ENCODE assay signal across 9 cellular contexts in genomic region chr14:20799955-20800544, GRCh38. TPM values are rescaled to one million over a fixed set of nuclear protein-coding genes. Genes with fewer than 3 reads are reported as not detected.
DNase-seq lines count a peak whose midpoint lies in the region; ATAC-seq and TF ChIP-seq lines count a peak whose summit lies in the region.
"Had no signal": no experiment of that assay in that cellular context is flagged by ENCODE, and none has a peak within 500 bp of the region (broad histone marks: within the 10 kb centered on the region; RNA-seq: fewer than 3 reads in every experiment).

No MANE protein-coding gene starts in this region.

- no peaks in the 10 kb centered on the region for H4K20me1 ChIP-seq in OCI-LY3 (ENCODE audit: insufficient read depth, low read length)

- no peaks in the 10 kb centered on the region for H3K79me2 ChIP-seq in OCI-LY3 (ENCODE audit: low read length)

- DNase-seq in AML-193 (lab: John Stamatoyannopoulos, UW) = peak; percentile 83 to 89
- peak; percentile 66 for DNase-seq in left cardiac atrium
- DNase-seq in activated naive CD8-positive, alpha-beta T cell treated with anti-CD3 and anti-CD28 coated beads for 36 hours = no peak
- DNase-seq in CD8-positive, alpha-beta T cell = no peak
- DNase-seq in stimulated activated CD4-positive, alpha-beta T cell treated with anti-CD3 and anti-CD28 coated beads, Interleukin-4, amount 100 ng/mL, for 4 hours = no peak
- DNase-seq: NCI-H187 treated with DMSO at 0.1 percent for 48 hours had no signal

- ATAC-seq in left cardiac atrium = peak; percentile 58 to 64
- ATAC-seq in GM21360 (IDR thresholded peaks at IDR 0.05; ENCODE audit: unreplicated experiment) = no peak
- no peak for ATAC-seq in CD8-positive, alpha-beta T cell

- no peak overlapping the region for H3K4me3 Mint-ChIP-seq in activated naive CD8-positive, alpha-beta T cell treated with anti-CD3 and anti-CD28 coated beads for 36 hours
- H3K4me3 Mint-ChIP-seq in CD8-positive, alpha-beta T cell = no peak overlapping the region

- intact Hi-C loops in left cardiac atrium (cut with DNase I) = loop anchor here in 1 of 2 donors (10.0 kb wide), 1 partner anchor 55 kb away; no protein-coding TSS in a partner anchor
- intact Hi-C loops in CD8-positive, alpha-beta T cell (cut with DNase I, micrococcal nuclease) = no loop called here

- CTCF ChIA-PET in CD8-positive, alpha-beta T cell (lab: Charles Lee) = no interaction called here

- H3K9me3 ChIP-seq in OCI-LY3 (ENCODE audit: insufficient read depth, low read length) (no peaks in the 10 kb centered on the region), neuron (ENCODE audit: low read length) (no peaks in the 10 kb centered on the region)
- no peaks in the 10 kb centered on the region for H3K9me3 ChIP-seq in CD8-positive, alpha-beta T cell (ENCODE audit: low read length)

- POLR2A ChIA-PET in CD8-positive, alpha-beta T cell (lab: Charles Lee) = no interaction called here

- peak overlapping the region; percentile 29; the same call in 1 of the 2 replicates for H3K4me3 ChIP-seq in OCI-LY3 (ENCODE audit: low read length)
- peak overlapping the region; percentile 47 for H3K4me3 ChIP-seq in neuron (ENCODE audit: low read length)
- H3K4me3 ChIP-seq in CD8-positive, alpha-beta T cell (ENCODE audit: low read depth, low read length) = no peak overlapping the region

- no peak overlapping the region for H3K27ac Mint-ChIP-seq in activated naive CD8-positive, alpha-beta T cell treated with anti-CD3 and anti-CD28 coated beads for 36 hours
- H3K27ac Mint-ChIP-seq in CD8-positive, alpha-beta T cell = no peak overlapping the region

- H3K4me2 ChIP-seq in OCI-LY3 (ENCODE audit: low read length) = peak overlapping the region; percentile 59

- no peaks in the 10 kb centered on the region for H3K4me1 Mint-ChIP-seq in activated naive CD8-positive, alpha-beta T cell treated with anti-CD3 and anti-CD28 coated beads for 36 hours
- no peaks in the 10 kb centered on the region for H3K4me1 Mint-ChIP-seq in CD8-positive, alpha-beta T cell (ENCODE audit: low read depth)

- no peak for TF ChIP-seq CTCF in OCI-LY3 (IDR thresholded peaks at IDR 0.05; ENCODE audit: low read depth, low read length)
- no peak for TF ChIP-seq CTCF in CD8-positive, alpha-beta T cell (IDR thresholded peaks at IDR 0.05)

- peak overlapping the region; percentile 28; the same call in 1 of the 2 replicates for H3K9ac ChIP-seq in OCI-LY3 (ENCODE audit: low read length)

- peaks cover 6% of the 10 kb centered on the region for H3K27me3 Mint-ChIP-seq in activated naive CD8-positive, alpha-beta T cell treated with anti-CD3 and anti-CD28 coated beads for 36 hours
- H3K27me3 Mint-ChIP-seq in CD8-positive, alpha-beta T cell (ENCODE audit: low read depth) = peaks cover 12% of the 10 kb centered on the region

- no peaks in the 10 kb centered on the region for H3K36me3 ChIP-seq in OCI-LY3 (replicated peaks; ENCODE audit: low read depth, low read length)
- no peaks in the 10 kb centered on the region for H3K36me3 ChIP-seq in neuron (ENCODE audit: insufficient read depth, low read length)
- H3K36me3 ChIP-seq in CD8-positive, alpha-beta T cell (ENCODE audit: insufficient read depth, low read length) = no peaks in the 10 kb centered on the region

- H3K36me3 Mint-ChIP-seq in activated naive CD8-positive, alpha-beta T cell treated with anti-CD3 and anti-CD28 coated beads for 36 hours = no peaks in the 10 kb centered on the region
- no peaks in the 10 kb centered on the region for H3K36me3 Mint-ChIP-seq in CD8-positive, alpha-beta T cell

- H3K4me1 ChIP-seq in OCI-LY3 (ENCODE audit: low read length) = peaks cover 35% of the 10 kb centered on the region
- peaks cover 12% of the 10 kb centered on the region for H3K4me1 ChIP-seq in neuron (ENCODE audit: insufficient read depth, low read length)
- H3K4me1 ChIP-seq in CD8-positive, alpha-beta T cell (ENCODE audit: insufficient read depth, low read length) = no peaks in the 10 kb centered on the region

- H3K27me3 ChIP-seq in OCI-LY3 (ENCODE audit: low read depth, low read length) = 0 out of 2 replicates have a peak, but pooled peaks cover 4% of the 10 kb centered on the region
- H3K27me3 ChIP-seq in neuron (ENCODE audit: insufficient read depth, low read length) = no peaks in the 10 kb centered on the region
- H3K27me3 ChIP-seq in CD8-positive, alpha-beta T cell (ENCODE audit: insufficient read depth, low read length) = no peaks in the 10 kb centered on the region

- H2AFZ ChIP-seq in OCI-LY3 (ENCODE audit: low read depth, low read length) = peak overlapping the region; percentile 77; the same call in 1 of the 2 replicates
- H2AFZ ChIP-seq in neuron (ENCODE audit: low read depth, low read length) = peak overlapping the region; percentile 89

- H3K27ac ChIP-seq in OCI-LY3 (ENCODE audit: low read length) = 0 out of 2 replicates have a peak overlapping the region, but pooled peaks have one; percentile 1
- no peak overlapping the region for H3K27ac ChIP-seq in CD8-positive, alpha-beta T cell (ENCODE audit: low read depth, low read length)

- H3K9me3 Mint-ChIP-seq in activated naive CD8-positive, alpha-beta T cell treated with anti-CD3 and anti-CD28 coated beads for 36 hours = no peaks in the 10 kb centered on the region
- H3K9me3 Mint-ChIP-seq in CD8-positive, alpha-beta T cell = no peaks in the 10 kb centered on the region

RNA-seq across cellular contexts. Expression of gene RNASE1, which starts 2.6 kb away (rescaled TPM):
- total RNA-seq in left cardiac atrium = 100 to 1,000 TPM; 295 to 632 TPM
- total RNA-seq in activated naive CD8-positive, alpha-beta T cell treated with anti-CD3 and anti-CD28 coated beads for 36 hours = not detected
- not detected for total RNA-seq in CD8-positive, alpha-beta T cell

RNA-seq across cellular contexts. Expression of gene RNASE6, which starts 19.0 kb away (rescaled TPM):
- 10 to 100 TPM in 1 of 2 donors, 1 to 10 TPM in 1; 6.9 to 16.1 TPM for total RNA-seq in left cardiac atrium
- total RNA-seq in activated naive CD8-positive, alpha-beta T cell treated with anti-CD3 and anti-CD28 coated beads for 36 hours = under 1 TPM; 0.35 to 0.40 TPM
- total RNA-seq in CD8-positive, alpha-beta T cell = under 1 TPM in 1 of 2 experiments, not detected in 1; 0.33 TPM

RNA-seq across cellular contexts. Expression of gene EDDM3B, which starts 31.8 kb away (rescaled TPM):
- total RNA-seq in left cardiac atrium = not detected
- not detected for total RNA-seq in activated naive CD8-positive, alpha-beta T cell treated with anti-CD3 and anti-CD28 coated beads for 36 hours
- not detected for total RNA-seq in CD8-positive, alpha-beta T cell

RNA-seq across cellular contexts. Expression of gene EDDM3A, which starts 54.4 kb away (rescaled TPM):
- not detected for total RNA-seq in left cardiac atrium
- total RNA-seq in activated naive CD8-positive, alpha-beta T cell treated with anti-CD3 and anti-CD28 coated beads for 36 hours = not detected
- not detected for total RNA-seq in CD8-positive, alpha-beta T cell

Comparison
In these comparisons a context has a peak if more than half of its experiments do, and no peak if none do; other contexts are left out.
1. DNase-seq: peak in AML-193 (2 of 2) and left cardiac atrium (single experiment); none in activated naive CD8-positive, alpha-beta T cell treated with anti-CD3 and anti-CD28 coated beads for 36 hours (single experiment), CD8-positive, alpha-beta T cell (0 of 7) and stimulated activated CD4-positive, alpha-beta T cell treated with anti-CD3 and anti-CD28 coated beads, Interleukin-4, amount 100 ng/mL, for 4 hours (0 of 2).
2. ATAC-seq: peak in left cardiac atrium (2 of 2); none in GM21360 (single experiment) and CD8-positive, alpha-beta T cell (single experiment).
3. RNA of gene RNASE1, which starts 2.6 kb away (total RNA-seq): 295 to 632 TPM in left cardiac atrium; not detected in activated naive CD8-positive, alpha-beta T cell treated with anti-CD3 and anti-CD28 coated beads for 36 hours and not detected in CD8-positive, alpha-beta T cell; every median in the first group is over 100 times any median in the second.
4. RNA of gene RNASE6, which starts 19.0 kb away (total RNA-seq): 6.9 to 16.1 TPM in left cardiac atrium; 0.35 to 0.40 TPM in activated naive CD8-positive, alpha-beta T cell treated with anti-CD3 and anti-CD28 coated beads for 36 hours and 0.33 TPM in CD8-positive, alpha-beta T cell; every median in the first group is over 4 times any median in the second.